ENCODE assay signal across 19 cellular contexts in the genomic region with DNA sequence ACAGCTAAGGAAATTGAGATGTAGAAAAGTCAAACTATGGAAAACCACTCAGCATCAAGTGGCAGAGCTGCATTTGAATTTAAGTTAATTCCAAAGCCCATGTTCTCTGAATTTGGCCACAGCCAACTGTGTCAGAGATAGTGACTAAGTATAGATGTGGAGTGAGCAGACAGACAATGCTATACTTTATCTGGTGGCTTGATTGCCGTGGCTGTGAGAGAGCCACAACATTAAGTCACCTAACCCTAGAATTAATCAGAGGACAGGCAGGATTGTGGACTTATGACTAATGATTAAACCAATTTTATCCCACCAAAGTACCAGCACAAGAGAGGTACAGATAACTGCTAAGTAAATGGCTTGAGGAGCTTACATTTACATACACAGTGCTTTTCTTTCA.
DNase-seq lines count a peak whose midpoint lies in the region; ATAC-seq and TF ChIP-seq lines count a peak whose summit lies in the region.
"Had no signal": no experiment of that assay in that cellular context is flagged by ENCODE, and none has a peak within 500 bp of the region (broad histone marks: within the 10 kb centered on the region; RNA-seq: fewer than 3 reads in every experiment).

No MANE protein-coding gene starts in this region.

- no peak overlapping the region for H3K9ac ChIP-seq in IMR-90 (ENCODE audit: low read depth, low read length)
- no peak overlapping the region for H3K9ac ChIP-seq in SK-N-SH

- TF ChIP-seq RAD21 in IMR-90 (IDR thresholded peaks at IDR 0.05; ENCODE audit: low read length) (no peak), SK-N-SH (IDR thresholded peaks at IDR 0.05; ENCODE audit: low read length) (no peak)

- BruUV-seq in IMR-90 (replicated peaks; lab: Mats Ljungman, UMichigan) = no TSS peak

- H3K27ac Mint-ChIP-seq in activated naive CD8-positive, alpha-beta T cell treated with anti-CD3 and anti-CD28 coated beads, Interleukin-2, amount 50 U/mL, for 24 hours = no peak overlapping the region
- H3K27ac Mint-ChIP-seq in activated T-helper 17 cell treated with anti-CD3 and anti-CD28 coated beads, Interleukin-2, amount 50 U/mL, for 72 hours = no peak overlapping the region
- H3K27ac Mint-ChIP-seq: CD4-positive, alpha-beta memory T cell had no signal

- no peaks in the 10 kb centered on the region for H3K9me2 ChIP-seq in SK-N-SH

- peaks cover 5% of the 10 kb centered on the region for H3K27me3 Mint-ChIP-seq in activated naive CD8-positive, alpha-beta T cell treated with anti-CD3 and anti-CD28 coated beads, Interleukin-2, amount 50 U/mL, for 24 hours
- H3K27me3 Mint-ChIP-seq in activated T-helper 17 cell treated with anti-CD3 and anti-CD28 coated beads, Interleukin-2, amount 50 U/mL, for 72 hours = peaks cover 22% of the 10 kb centered on the region

- no peak overlapping the region for H3K4me3 Mint-ChIP-seq in activated naive CD8-positive, alpha-beta T cell treated with anti-CD3 and anti-CD28 coated beads, Interleukin-2, amount 50 U/mL, for 24 hours
- H3K4me3 Mint-ChIP-seq in activated T-helper 17 cell treated with anti-CD3 and anti-CD28 coated beads, Interleukin-2, amount 50 U/mL, for 72 hours = no peak overlapping the region
- H3K4me3 Mint-ChIP-seq: CD4-positive, alpha-beta memory T cell had no signal

- no peak overlapping the region for H2BK20ac ChIP-seq in IMR-90 (ENCODE audit: low read depth, low read length)

- no peak overlapping the region for H3K4me3 ChIP-seq in IMR-90 (ENCODE audit: insufficient read depth, low read depth, low read length)
- H3K4me3 ChIP-seq in SK-N-SH (ENCODE audit: low read depth in 2 of 2, low read length in 1 of 2) = no peak overlapping the region
- H3K4me3 ChIP-seq: SJCRH30 had no signal

- H2BK120ac ChIP-seq in IMR-90 (ENCODE audit: low read depth, low read length) = no peak overlapping the region

- in situ Hi-C loops in IMR-90 (cut with MboI; ENCODE audit: low sequenced_read_pairs) = no loop called here

- H4K91ac ChIP-seq in IMR-90 (ENCODE audit: insufficient read depth, low read depth, low read length) = no peak overlapping the region

- no peak overlapping the region for H4K5ac ChIP-seq in IMR-90 (ENCODE audit: low read depth, low read length)

- H4K20me1 ChIP-seq in IMR-90 (ENCODE audit: insufficient read depth, low read length) = no peaks in the 10 kb centered on the region
- no peaks in the 10 kb centered on the region for H4K20me1 ChIP-seq in SK-N-SH (ENCODE audit: insufficient read depth)

- H2AK5ac ChIP-seq in IMR-90 (ENCODE audit: low read depth, low read length) = no peak overlapping the region

- no peak overlapping the region for H2AFZ ChIP-seq in IMR-90 (replicated peaks; ENCODE audit: low read length, poor library complexity)
- H2AFZ ChIP-seq in SK-N-SH (ENCODE audit: low read depth) = no peak overlapping the region

- no peaks in the 10 kb centered on the region for H3F3A ChIP-seq in SK-N-SH (replicated peaks; ENCODE audit: insufficient read depth)

- no peak overlapping the region for H3K27ac ChIP-seq in IMR-90 (ENCODE audit: insufficient read depth, low read length)
- peak overlapping the region; percentile 0 to 53; a peak in 1 of 4 replicates for H3K27ac ChIP-seq in SK-N-SH (ENCODE audit: low read depth in 2 of 2, low read length in 1 of 2)
- no peak overlapping the region for H3K27ac ChIP-seq in foreskin keratinocyte
- H3K27ac ChIP-seq: RWPE1, SJCRH30 had no signal

- no peaks in the 10 kb centered on the region for H3K4me1 Mint-ChIP-seq in activated naive CD8-positive, alpha-beta T cell treated with anti-CD3 and anti-CD28 coated beads, Interleukin-2, amount 50 U/mL, for 24 hours
- H3K4me1 Mint-ChIP-seq in activated T-helper 17 cell treated with anti-CD3 and anti-CD28 coated beads, Interleukin-2, amount 50 U/mL, for 72 hours = no peaks in the 10 kb centered on the region
- H3K4me1 Mint-ChIP-seq: CD4-positive, alpha-beta memory T cell had no signal

- H2BK5ac ChIP-seq in IMR-90 (ENCODE audit: low read depth, low read length, poor library complexity, severe bottlenecking) = no peak overlapping the region

- POLR2A ChIA-PET in IMR-90 (lab: Charles Lee; ENCODE audit: unreplicated experiment) = no interaction called here
- POLR2A ChIA-PET in SK-N-SH (lab: Yijun Ruan, JAX) = no interaction called here

- intact Hi-C loops in IMR-90 (cut with micrococcal nuclease) = no loop called here

- H3K27me3 ChIP-seq in IMR-90 (ENCODE audit: control insufficient read depth, insufficient read depth, low read length) (no peaks in the 10 kb centered on the region), SK-N-SH (ENCODE audit: insufficient read depth) (no peaks in the 10 kb centered on the region), foreskin keratinocyte (no peaks in the 10 kb centered on the region)
- H3K27me3 ChIP-seq: SJCRH30 had no signal

- H3K79me2 ChIP-seq in SK-N-SH (ENCODE audit: insufficient read depth) = no peaks in the 10 kb centered on the region

- ATAC-seq in IMR-90 (ENCODE audit: low read depth) (no peak), foreskin keratinocyte (peak; percentile 59)
- ATAC-seq in activated naive CD8-positive, alpha-beta T cell treated with anti-CD3 and anti-CD28 coated beads, Interleukin-2, amount 50 U/mL, for 24 hours = no peak
- no peak for ATAC-seq in activated T-helper 17 cell treated with anti-CD3 and anti-CD28 coated beads, Interleukin-2, amount 50 U/mL, for 72 hours (replicated peaks)
- ATAC-seq: HepG2 had no signal

- TF ChIP-seq EP300 in SK-N-SH (IDR thresholded peaks at IDR 0.05; ENCODE audit: borderline replicate concordance in 1 of 2, low read depth in 1 of 2, low read length in 1 of 2) = no peak

- H3K36me3 ChIP-seq in IMR-90 (ENCODE audit: control insufficient read depth, insufficient read depth, low read length) (no peaks in the 10 kb centered on the region; the same call in 1 of the 2 replicates), SK-N-SH (replicated peaks in 1 of 2; ENCODE audit: control insufficient read depth in 1 of 2, insufficient read depth in 2 of 2, low read length in 1 of 2) (peaks cover 0 to 19% of the 10 kb centered on the region in 2 experiments)
- H3K36me3 ChIP-seq: SJCRH30 had no signal

- H3K4me2 ChIP-seq in IMR-90 (ENCODE audit: low read depth, low read length) (no peak overlapping the region), SK-N-SH (no peak overlapping the region)

- no peak for TF ChIP-seq CTCF in IMR-90 (conservative IDR thresholded peaks at IDR 0.05; ENCODE audit: low read depth, low read length)
- no peak for TF ChIP-seq CTCF in SK-N-SH (IDR thresholded peaks at IDR 0.05)
- no peak for TF ChIP-seq CTCF in foreskin keratinocyte (conservative IDR thresholded peaks at IDR 0.05)

- H3K56ac ChIP-seq in IMR-90 (ENCODE audit: extremely low read depth, insufficient read depth, low read length) = no peak overlapping the region

- dilution Hi-C loops in IMR-90 (cut with HindIII; ENCODE audit: low sequenced_read_pairs, unreplicated experiment) = no loop called here

- H3K18ac ChIP-seq in IMR-90 (ENCODE audit: low read depth, low read length) = no peak overlapping the region

- TF ChIP-seq POLR2A in IMR-90 (IDR thresholded peaks at IDR 0.05; ENCODE audit: low read depth, low read length) = no peak

- no peak overlapping the region for H3K14ac ChIP-seq in IMR-90 (replicated peaks; ENCODE audit: low read depth, low read length)

- no peaks in the 10 kb centered on the region for H3K9me3 Mint-ChIP-seq in activated naive CD8-positive, alpha-beta T cell treated with anti-CD3 and anti-CD28 coated beads, Interleukin-2, amount 50 U/mL, for 24 hours
- H3K9me3 Mint-ChIP-seq in activated T-helper 17 cell treated with anti-CD3 and anti-CD28 coated beads, Interleukin-2, amount 50 U/mL, for 72 hours = peaks cover 5% of the 10 kb centered on the region

- no peak overlapping the region for H3K23ac ChIP-seq in IMR-90 (ENCODE audit: low read depth, low read length)

- H3K4ac ChIP-seq in IMR-90 (ENCODE audit: low read depth, low read length) = no peak overlapping the region

- no peaks in the 10 kb centered on the region for H3K36me3 Mint-ChIP-seq in activated naive CD8-positive, alpha-beta T cell treated with anti-CD3 and anti-CD28 coated beads, Interleukin-2, amount 50 U/mL, for 24 hours (ENCODE audit: low read depth)
- no peaks in the 10 kb centered on the region for H3K36me3 Mint-ChIP-seq in activated T-helper 17 cell treated with anti-CD3 and anti-CD28 coated beads, Interleukin-2, amount 50 U/mL, for 72 hours (ENCODE audit: low read depth)
- H3K36me3 Mint-ChIP-seq: CD4-positive, alpha-beta memory T cell had no signal

- CTCF ChIA-PET in IMR-90 (lab: Yijun Ruan, JAX) (no interaction called here), SK-N-SH (lab: Yijun Ruan, JAX) (no interaction called here)

- no peak overlapping the region for H2BK15ac ChIP-seq in IMR-90 (ENCODE audit: low read depth, low read length)

- no peaks in the 10 kb centered on the region for H3K9me3 ChIP-seq in IMR-90 (ENCODE audit: control insufficient read depth, insufficient read depth, low read length)
- H3K9me3 ChIP-seq in SK-N-SH = no peaks in the 10 kb centered on the region
- H3K9me3 ChIP-seq: SJCRH30 had no signal

- H4K8ac ChIP-seq in IMR-90 (ENCODE audit: low read depth in 2 of 2, low read length in 2 of 2) = no peak overlapping the region

- H3K79me1 ChIP-seq in IMR-90 (ENCODE audit: low read depth in 1 of 2, low read length in 2 of 2) = no peaks in the 10 kb centered on the region

- WGBS in IMR-90 (ENCODE audit: extremely low coverage in 2 of 2, insufficient read length in 1 of 2), 2 experiments = no CpG with 5 or more reads among the region's 1 CpG
- WGBS in SK-N-SH (ENCODE audit: low lambda C conversion rate) = 42% methylated on average over 1 of the region's 1 CpG

- no peak overlapping the region for H2AK9ac ChIP-seq in IMR-90 (replicated peaks; ENCODE audit: low read depth, low read length, poor library complexity)

- peak; percentile 13 for DNase-seq in IMR-90
- DNase-seq in SK-N-SH = no peak
- no peak for DNase-seq in foreskin keratinocyte
- DNase-seq in NCI-H2107 (lab: John Stamatoyannopoulos, UW) = no peak
- no peak for DNase-seq in activated naive CD8-positive, alpha-beta T cell treated with anti-CD3 and anti-CD28 coated beads, Interleukin-2, amount 50 U/mL, for 24 hours
- no peak for DNase-seq in NCI-H187 (lab: John Stamatoyannopoulos, UW)
- DNase-seq: Calu3; CD4-positive, alpha-beta memory T cell; DMS79 treated with DMSO at 0.1 percent for 48 hours; GDM1; GOT3; NCI-H1105 treated with DMSO at 0.1 percent for 48 hours; NCI-H187 treated with DMSO at 0.1 percent for 48 hours; NCI-H526 treated with DMSO at 0.1 percent for 48 hours; SJCRH30; SW 1271 had no signal

- H3K4me1 ChIP-seq in IMR-90 (ENCODE audit: control insufficient read depth, insufficient read depth, low read length) = no peaks in the 10 kb centered on the region
- H3K4me1 ChIP-seq in SK-N-SH (ENCODE audit: control insufficient read depth in 1 of 2, insufficient read depth in 2 of 2, low read depth in 1 of 2, low read length in 1 of 2) = no peaks in the 10 kb centered on the region; a peak in 1 of 4 replicates
- peaks cover 8% of the 10 kb centered on the region for H3K4me1 ChIP-seq in foreskin keratinocyte
- H3K4me1 ChIP-seq: SJCRH30 had no signal

- H3K9me1 ChIP-seq in IMR-90 (ENCODE audit: insufficient read depth, low read length) = no peaks in the 10 kb centered on the region

TF ChIP-seq in IMR-90, 13 proteins besides CTCF, POLR2A, EP300 and RAD21 (continues in another document):
- no peak for TF ChIP-seq MXI1 (IDR thresholded peaks at IDR 0.05; ENCODE audit: borderline replicate concordance, low read depth, low read length)

Comparison
In these comparisons a context has a peak if more than half of its experiments do, and no peak if none do; other contexts are left out.
1. H3K27ac ChIP-seq: peak in SK-N-SH (2 of 2); none in IMR-90 (single experiment) and foreskin keratinocyte (single experiment).